7 cellular contexts compared by ENCODE assay signal in the genomic region with DNA sequence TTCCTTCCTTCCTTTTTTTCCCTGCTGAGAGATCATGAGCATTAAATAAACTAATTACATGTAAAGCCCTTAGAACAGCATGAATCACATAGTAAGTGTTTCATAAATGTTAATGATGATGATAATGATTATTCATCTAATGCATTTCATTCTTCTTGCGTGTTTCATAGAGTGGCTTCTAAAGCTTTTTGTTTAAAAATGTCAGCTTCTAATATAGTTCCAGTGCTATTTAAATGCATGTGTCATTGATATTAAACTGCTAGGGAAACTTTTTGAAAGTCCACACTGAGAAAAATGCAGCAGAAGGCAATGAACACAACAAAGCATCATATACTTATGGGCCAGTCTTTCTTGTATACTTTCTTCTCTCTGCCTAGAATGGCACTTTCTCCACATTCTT.
"Had no signal": no experiment of that assay in that cellular context is flagged by ENCODE, and none has a peak within 500 bp of the region (broad histone marks: within the 10 kb centered on the region; RNA-seq: fewer than 3 reads in every experiment).

No MANE protein-coding gene starts in this region.

- H3K36me3 Mint-ChIP-seq: IgD-negative memory B cell had no signal

- ATAC-seq: HepG2, K562 had no signal

- H3K27ac ChIP-seq: HL-60, KMS-11 had no signal

- H3K9ac ChIP-seq: KMS-11 had no signal

- H3K4me3 Mint-ChIP-seq: IgD-negative memory B cell had no signal

- H3K4me3 ChIP-seq: K562 had no signal

- DNase-seq: KBM-7, KG1 had no signal

- H3K4me2 ChIP-seq: KMS-11 had no signal

- H3K27ac Mint-ChIP-seq: IgD-negative memory B cell had no signal

- H3K4me1 Mint-ChIP-seq: IgD-negative memory B cell had no signal

- H3K27me3 Mint-ChIP-seq: IgD-negative memory B cell had no signal
